22 cellular contexts compared by ENCODE assay signal in genomic region chr20:32930181-32930580, GRCh38.
DNase-seq lines count a peak whose midpoint lies in the region; ATAC-seq, FAIRE-seq and TF ChIP-seq lines count a peak whose summit lies in the region.
"Had no signal": no experiment of that assay in that cellular context is flagged by ENCODE, and none has a peak within 500 bp of the region (broad histone marks: within the 10 kb centered on the region; RNA-seq: fewer than 3 reads in every experiment).

No MANE protein-coding gene starts in this region.

- H3K4ac ChIP-seq in H9 (ENCODE audit: low read depth, low read length) = no peak overlapping the region

- H2BK120ac ChIP-seq in H9 (ENCODE audit: low read depth, low read length, poor library complexity, severe bottlenecking) = no peak overlapping the region

- no peak overlapping the region for H2BK20ac ChIP-seq in H9 (ENCODE audit: low read depth, low read length, poor library complexity, severe bottlenecking)

- no peak overlapping the region for H2BK5ac ChIP-seq in H9 (ENCODE audit: insufficient read length, low read length)

- no peak overlapping the region for H2BK15ac ChIP-seq in H9 (ENCODE audit: low read depth, low read length)

- no peak overlapping the region for H3K4me3 Mint-ChIP-seq in activated CD4-positive, alpha-beta T cell treated with anti-CD3 and anti-CD28 coated beads, Interleukin-2, amount 10 ng/mL, durations not matched to agents 24 days and 14 days
- H3K4me3 Mint-ChIP-seq in neural crest cell (no peak overlapping the region), type B pancreatic cell (no peak overlapping the region), H9 (no peak overlapping the region)
- H3K4me3 Mint-ChIP-seq: B cell; CD4-positive, alpha-beta T cell; CD8-positive, alpha-beta T cell had no signal

- H3K4me3 ChIP-seq in kidney (ENCODE audit: low read length in 2 of 2) (no peak overlapping the region), right cardiac atrium (ENCODE audit: low read length) (no peak overlapping the region)
- H3K4me3 ChIP-seq: A549; BLaER1 treated with 17β-estradiol and CSF1 and Interleukin-3, amounts not matched to agents 10 nM and 100 nM had no signal

- no peak for FAIRE-seq in kidney (lab: Jason Lieb, UNC)
- FAIRE-seq: A549, D721Med, G401.6, GM12891 had no signal

- 72% methylated on average over 10 of the region's 10 CpGs for WGBS in right cardiac atrium
- no CpG with 5 or more reads among the region's 10 CpGs for WGBS in H9 (ENCODE audit: extremely low coverage, insufficient read length, low lambda C conversion rate)

- H3K9me3 ChIP-seq in kidney (ENCODE audit: control insufficient read depth in 1 of 2, low read length in 2 of 2) = no peaks in the 10 kb centered on the region
- H3K9me3 ChIP-seq in right cardiac atrium (ENCODE audit: control insufficient read depth, low read length) = no peaks in the 10 kb centered on the region
- H3K9me3 ChIP-seq in H9 (ENCODE audit: control insufficient read depth, low read depth, low read length) = no peaks in the 10 kb centered on the region
- H3K9me3 ChIP-seq: A549 had no signal

- H2BK12ac ChIP-seq in H9 (ENCODE audit: insufficient read length, low read depth, low read length) = no peak overlapping the region

- no peak overlapping the region for H3K56ac ChIP-seq in H9 (ENCODE audit: insufficient read length, low read depth, low read length)

- no peaks in the 10 kb centered on the region for H3K36me3 ChIP-seq in kidney (ENCODE audit: control insufficient read depth in 1 of 2, insufficient read depth in 2 of 2, low read length in 2 of 2)
- H3K36me3 ChIP-seq: BLaER1 treated with 17β-estradiol and CSF1 and Interleukin-3, amounts not matched to agents 10 nM and 100 nM had no signal

- TF ChIP-seq CTCF in kidney (IDR thresholded peaks at IDR 0.05; ENCODE audit: borderline replicate concordance, extremely low read depth, insufficient read depth) (no peak), neural crest cell (conservative IDR thresholded peaks at IDR 0.05) (no peak), type B pancreatic cell (conservative IDR thresholded peaks at IDR 0.05) (no peak), H9 (conservative IDR thresholded peaks at IDR 0.05) (no peak)

- no peak overlapping the region for H3K14ac ChIP-seq in H9 (ENCODE audit: insufficient read depth, low read length)

- no peak overlapping the region for H3T11ph ChIP-seq in H9 (ENCODE audit: low read length)

- H3K36me3 Mint-ChIP-seq in activated CD4-positive, alpha-beta T cell treated with anti-CD3 and anti-CD28 coated beads, Interleukin-2, amount 10 ng/mL, durations not matched to agents 24 days and 14 days (ENCODE audit: low read depth) = no peaks in the 10 kb centered on the region
- H3K36me3 Mint-ChIP-seq in neural crest cell (ENCODE audit: low read depth) (no peaks in the 10 kb centered on the region), type B pancreatic cell (no peaks in the 10 kb centered on the region), H9 (ENCODE audit: insufficient read depth in 1 of 3, low read depth in 3 of 3) (no peaks in the 10 kb centered on the region)
- H3K36me3 Mint-ChIP-seq: CD8-positive, alpha-beta T cell had no signal

- no peaks in the 10 kb centered on the region for H3K9me3 Mint-ChIP-seq in activated CD4-positive, alpha-beta T cell treated with anti-CD3 and anti-CD28 coated beads, Interleukin-2, amount 10 ng/mL, durations not matched to agents 24 days and 14 days
- H3K9me3 Mint-ChIP-seq in neural crest cell (no peaks in the 10 kb centered on the region), type B pancreatic cell (no peaks in the 10 kb centered on the region), H9 (no peaks in the 10 kb centered on the region)
- H3K9me3 Mint-ChIP-seq: CD4-positive, alpha-beta T cell; CD8-positive, alpha-beta T cell had no signal

- no peak overlapping the region for H4K91ac ChIP-seq in H9 (ENCODE audit: insufficient read length, low read depth, low read length)

- H3K27me3 ChIP-seq in right cardiac atrium (ENCODE audit: control insufficient read depth, insufficient read depth) (no peaks in the 10 kb centered on the region), H9 (ENCODE audit: insufficient read depth, low read length) (no peaks in the 10 kb centered on the region)
- H3K27me3 ChIP-seq: BLaER1 treated with 17β-estradiol and CSF1 and Interleukin-3, amounts not matched to agents 10 nM and 100 nM had no signal

- no peak overlapping the region for H3K27ac Mint-ChIP-seq in activated CD4-positive, alpha-beta T cell treated with anti-CD3 and anti-CD28 coated beads, Interleukin-2, amount 10 ng/mL, durations not matched to agents 24 days and 14 days
- H3K27ac Mint-ChIP-seq in neural crest cell (ENCODE audit: unreplicated experiment) (peak overlapping the region; percentile 48), type B pancreatic cell (no peak overlapping the region), H9 (no peak overlapping the region)
- H3K27ac Mint-ChIP-seq: B cell; CD4-positive, alpha-beta T cell; CD8-positive, alpha-beta T cell had no signal

- ATAC-seq in right cardiac atrium = no peak
- ATAC-seq: A549; CD8-positive, alpha-beta T cell had no signal

- H3K9ac ChIP-seq in kidney (ENCODE audit: low read length in 2 of 2) (no peak overlapping the region), H9 (ENCODE audit: extremely low read depth, insufficient read length, low read length) (no peak overlapping the region)
- H3K9ac ChIP-seq: BLaER1 treated with 17β-estradiol and CSF1 and Interleukin-3, amounts not matched to agents 10 nM and 100 nM had no signal

- H3K4me2 ChIP-seq in H9 (ENCODE audit: insufficient read depth, insufficient read length, low read length) = no peak overlapping the region
- H3K4me2 ChIP-seq: A549; BLaER1 treated with 17β-estradiol and CSF1 and Interleukin-3, amounts not matched to agents 10 nM and 100 nM had no signal

- no peak overlapping the region for H4K5ac ChIP-seq in H9 (ENCODE audit: insufficient read length, low read depth, low read length)

- intact Hi-C loops in activated CD4-positive, alpha-beta T cell treated with anti-CD3 and anti-CD28 coated beads, Interleukin-2, amount 10 ng/mL, durations not matched to agents 24 days and 14 days (cut with micrococcal nuclease) = no loop called here
- intact Hi-C loops in kidney (cut with DNase I) = no loop called here
- intact Hi-C loops in right cardiac atrium (cut with DNase I) = no loop called here

- no peak overlapping the region for H4K8ac ChIP-seq in H9 (replicated peaks; ENCODE audit: insufficient read length, low read depth, low read length)

- H3K4me1 ChIP-seq in kidney (ENCODE audit: control insufficient read depth in 1 of 2, insufficient read depth in 1 of 2, low read depth in 1 of 2, low read length in 2 of 2) (no peaks in the 10 kb centered on the region), right cardiac atrium (ENCODE audit: control insufficient read depth, insufficient read depth, low read length) (no peaks in the 10 kb centered on the region), H9 (ENCODE audit: insufficient read depth, low read length) (no peaks in the 10 kb centered on the region)
- H3K4me1 ChIP-seq: A549; BLaER1 treated with 17β-estradiol and CSF1 and Interleukin-3, amounts not matched to agents 10 nM and 100 nM; Caco-2 had no signal

- H2AFZ ChIP-seq in H9 (ENCODE audit: low read length) = no peak overlapping the region

- no peaks in the 10 kb centered on the region for H3K79me1 ChIP-seq in H9 (ENCODE audit: insufficient read depth, low read depth, low read length, poor library complexity, severe bottlenecking)

- no peak overlapping the region for H2AK5ac ChIP-seq in H9 (ENCODE audit: insufficient read length, low read length)

- H3K23ac ChIP-seq in H9 (ENCODE audit: insufficient read length, low read depth, low read length) = no peak overlapping the region

- no peaks in the 10 kb centered on the region for H3K4me1 Mint-ChIP-seq in activated CD4-positive, alpha-beta T cell treated with anti-CD3 and anti-CD28 coated beads, Interleukin-2, amount 10 ng/mL, durations not matched to agents 24 days and 14 days
- H3K4me1 Mint-ChIP-seq in neural crest cell = no peaks in the 10 kb centered on the region
- H3K4me1 Mint-ChIP-seq in type B pancreatic cell (ENCODE audit: unreplicated experiment) = no peaks in the 10 kb centered on the region
- H3K4me1 Mint-ChIP-seq in H9 = peaks cover 3 to 4% of the 10 kb centered on the region in 2 experiments; a peak in 2 of 4 replicates
- H3K4me1 Mint-ChIP-seq: B cell had no signal

- H3K18ac ChIP-seq in H9 (ENCODE audit: insufficient read length, low read depth, low read length) = no peak overlapping the region

- H3K27ac ChIP-seq in kidney (ENCODE audit: low read depth in 2 of 2, low read length in 2 of 2) (no peak overlapping the region), right cardiac atrium (ENCODE audit: low read length) (no peak overlapping the region), H9 (ENCODE audit: insufficient read length, low read depth, low read length) (no peak overlapping the region)
- H3K27ac ChIP-seq: 22Rv1; A549; BLaER1 treated with 17β-estradiol and CSF1 and Interleukin-3, amounts not matched to agents 10 nM and 100 nM; C4-2B had no signal

- H3K23me2 ChIP-seq in H9 (ENCODE audit: insufficient read length, low read depth, low read length, poor library complexity, severe bottlenecking) = no peaks in the 10 kb centered on the region

- H3K79me2 ChIP-seq in H9 (ENCODE audit: insufficient read depth, low read length) = no peaks in the 10 kb centered on the region

- H4K20me1 ChIP-seq in H9 (ENCODE audit: control insufficient read depth, insufficient read depth, insufficient read length) = no peaks in the 10 kb centered on the region
- H4K20me1 ChIP-seq: BLaER1 treated with 17β-estradiol and CSF1 and Interleukin-3, amounts not matched to agents 10 nM and 100 nM had no signal

- DNase-seq in activated CD4-positive, alpha-beta T cell treated with anti-CD3 and anti-CD28 coated beads, Interleukin-2, amount 10 ng/mL, durations not matched to agents 24 days and 14 days = peak; percentile 52
- DNase-seq in activated CD4-positive, alpha-beta T cell treated with anti-CD3 and anti-CD28 coated beads for 48 hours = no peak
- DNase-seq in kidney (peak; percentile 52), neural crest cell (ENCODE audit: low read depth, low spot score) (no peak), type B pancreatic cell (ENCODE audit: extremely low spot score, unreplicated experiment) (peak; percentile 62), right cardiac atrium (no peak), H9 (no peak)
- DNase-seq: AML-193; Caco-2; Calu3; CD4-positive, alpha-beta T cell; CD8-positive, alpha-beta T cell; DMS79 treated with DMSO at 0.1 percent for 48 hours; GF-D8 had no signal

- peaks cover 2% of the 10 kb centered on the region for H3K27me3 Mint-ChIP-seq in activated CD4-positive, alpha-beta T cell treated with anti-CD3 and anti-CD28 coated beads, Interleukin-2, amount 10 ng/mL, durations not matched to agents 24 days and 14 days
- H3K27me3 Mint-ChIP-seq in neural crest cell (ENCODE audit: low read depth) = no peaks in the 10 kb centered on the region
- peaks cover 8% of the 10 kb centered on the region for H3K27me3 Mint-ChIP-seq in type B pancreatic cell
- peaks cover 8% of the 10 kb centered on the region for H3K27me3 Mint-ChIP-seq in H9 (ENCODE audit: low read depth)
- H3K27me3 Mint-ChIP-seq: CD4-positive, alpha-beta T cell had no signal

Comparison
In these comparisons a context has a peak if more than half of its experiments do, and no peak if none do; other contexts are left out.
1. DNase-seq: peak in activated CD4-positive, alpha-beta T cell treated with anti-CD3 and anti-CD28 coated beads, Interleukin-2, amount 10 ng/mL, durations not matched to agents 24 days and 14 days (single experiment), kidney (single experiment) and type B pancreatic cell (single experiment); none in activated CD4-positive, alpha-beta T cell treated with anti-CD3 and anti-CD28 coated beads for 48 hours (single experiment), neural crest cell (single experiment), right cardiac atrium (0 of 3) and H9 (single experiment).